ENCODE assay signal across 14 cellular contexts in the genomic region with DNA sequence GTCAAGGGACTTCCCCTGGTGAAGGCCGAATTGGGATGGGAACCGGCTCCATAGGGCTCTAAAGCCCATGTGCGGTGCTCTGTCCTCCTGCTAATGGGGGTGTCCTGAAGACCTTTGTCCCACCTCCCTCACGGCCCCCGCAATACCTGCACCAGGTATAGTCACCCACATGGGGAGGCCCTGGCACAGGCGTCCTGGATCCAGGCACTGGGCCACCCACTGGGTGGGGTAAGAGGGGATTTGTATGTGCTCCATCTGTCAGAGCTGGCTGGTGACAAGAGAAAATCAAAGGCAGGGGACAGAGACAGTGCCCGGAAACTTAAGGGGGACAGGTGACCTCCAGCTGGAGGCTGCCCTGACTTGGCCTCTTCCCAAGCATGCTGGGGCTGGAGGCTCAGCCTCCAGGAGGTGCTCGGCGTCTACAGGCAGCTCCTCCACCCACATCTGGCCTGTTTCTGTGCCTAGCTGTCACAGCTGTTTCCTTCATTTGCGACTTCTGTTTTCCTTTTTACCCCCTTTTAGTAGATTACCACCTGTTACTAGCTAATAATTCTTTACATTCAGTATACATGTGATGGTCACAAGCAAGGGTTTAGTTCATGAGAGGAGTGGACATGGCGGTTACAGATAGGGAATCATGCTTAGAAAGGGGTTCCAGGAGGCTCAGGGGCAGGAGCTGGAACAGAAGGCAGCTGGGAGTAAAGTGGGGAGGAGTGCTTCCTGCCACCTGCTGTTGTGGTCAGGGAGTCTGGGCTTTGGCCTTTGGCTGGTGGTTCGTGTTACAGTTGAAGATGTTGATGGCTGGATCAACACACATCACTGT. TPM values are rescaled to one million over a fixed set of nuclear protein-coding genes. Genes with fewer than 3 reads are reported as not detected.
A peak's percentile ranks its signal among the peaks of the same experiment; 100 is the strongest.
DNase-seq lines count a peak whose midpoint lies in the region; ATAC-seq and TF ChIP-seq lines count a peak whose summit lies in the region.
"Had no signal": no experiment of that assay in that cellular context is flagged by ENCODE, and none has a peak within 500 bp of the region (broad histone marks: within the 10 kb centered on the region; RNA-seq: fewer than 3 reads in every experiment).

No MANE protein-coding gene starts in this region.

- POLR2A ChIA-PET in OCI-LY7 (lab: Charles Lee): interaction anchor here (0.6 kb wide), 1 partner anchor 622 kb away, joined by 5 read pairs; no protein-coding TSS in a partner anchor

- no TSS peak for BruUV-seq in OCI-LY7 (replicated peaks; lab: Mats Ljungman, UMichigan)

- TF ChIP-seq CTCF in HL-60 (IDR thresholded peaks at IDR 0.05; ENCODE audit: insufficient read depth, low read length) (no peak), OCI-LY7 (conservative IDR thresholded peaks at IDR 0.05; ENCODE audit: low read length) (no peak)

- no peak for ATAC-seq in HG03342 (IDR thresholded peaks at IDR 0.05; ENCODE audit: unreplicated experiment)

- H3K4me3 ChIP-seq in HL-60 (replicated peaks; ENCODE audit: insufficient read depth, low read length) (no peak overlapping the region), OCI-LY7 (ENCODE audit: low read depth, low read length, poor library complexity, severe bottlenecking) (no peak overlapping the region)
- H3K4me3 ChIP-seq: dorsolateral prefrontal cortex, skin epidermis, thyroid gland had no signal

- no peaks in the 10 kb centered on the region for H3K9me2 ChIP-seq in OCI-LY7 (ENCODE audit: insufficient read depth, low read length)

- intact Hi-C loops in OCI-LY7 (cut with micrococcal nuclease; ENCODE audit: unreplicated experiment): no loop called here

- no peaks in the 10 kb centered on the region for H3K27me3 ChIP-seq in HL-60 (ENCODE audit: insufficient read depth, poor library complexity, severe bottlenecking)
- H3K27me3 ChIP-seq: dorsolateral prefrontal cortex, thyroid gland had no signal

- CTCF ChIA-PET in OCI-LY7 (lab: Charles Lee; ENCODE audit: unreplicated experiment): no interaction called here

- no peaks in the 10 kb centered on the region for H3K9me3 ChIP-seq in OCI-LY7 (ENCODE audit: low read length)
- H3K9me3 ChIP-seq: thyroid gland had no signal

- no peaks in the 10 kb centered on the region for H3K36me3 ChIP-seq in OCI-LY7 (ENCODE audit: insufficient read depth, low read length)
- H3K36me3 ChIP-seq: thyroid gland had no signal

- no peak overlapping the region for H2AFZ ChIP-seq in OCI-LY7 (ENCODE audit: low read length)

- H3K79me2 ChIP-seq in OCI-LY7 (ENCODE audit: insufficient read depth, low read depth, low read length): no peaks in the 10 kb centered on the region

- peak; percentile 19 for DNase-seq in Daoy (ENCODE audit: low read depth)
- DNase-seq in HL-60 (ENCODE audit: low read depth in 1 of 2, low spot score in 1 of 2): peak; percentile 1 to 9
- DNase-seq in OCI-LY7 (ENCODE audit: low spot score): peak; percentile 5
- DNase-seq in left kidney (ENCODE audit: low read depth, low spot score): peak; percentile 18
- DNase-seq in NCI-H226: no peak
- DNase-seq in SKM-1 (lab: John Stamatoyannopoulos, UW; ENCODE audit: unreplicated experiment): no peak
- DNase-seq: activated T-cell treated with anti-CD3 and anti-CD28 coated beads for 4 hours, Calu3, dorsolateral prefrontal cortex, foreskin melanocyte, kidney, thyroid gland had no signal

- no peak overlapping the region for H3K4me2 ChIP-seq in OCI-LY7 (ENCODE audit: low read length)

- peaks cover 7% of the 10 kb centered on the region for H3K4me1 ChIP-seq in OCI-LY7 (ENCODE audit: insufficient read depth, low read length, poor library complexity, severe bottlenecking)

- H3K27ac ChIP-seq in HL-60 (replicated peaks): no peak overlapping the region
- H3K27ac ChIP-seq in OCI-LY7 (ENCODE audit: low read depth, low read length, poor library complexity, severe bottlenecking): no peak overlapping the region
- H3K27ac ChIP-seq: dorsolateral prefrontal cortex, skin epidermis, thyroid gland had no signal

- no peaks in the 10 kb centered on the region for H4K20me1 ChIP-seq in OCI-LY7 (ENCODE audit: insufficient read depth, low read length)

RNA-seq across cellular contexts. Expression of a gene that starts 2.3 kb away (rescaled TPM):
- 0.77 and 1.4 TPM in 2 replicates for total RNA-seq in Daoy (2014; rRNA removed; shearing (Covaris generic))
- total RNA-seq in OCI-LY7 (2014; rRNA removed; shearing (Covaris generic)): 1.0 and 1.8 TPM in 2 replicates
- total RNA-seq in OCI-LY7 (2022): 1.1 and 1.6 TPM in 2 replicates

RNA-seq across cellular contexts. Expression of a gene that starts 31.4 kb away (rescaled TPM):
- 7.6 and 9.5 TPM in 2 replicates for total RNA-seq in Daoy (2014; rRNA removed; shearing (Covaris generic))
- 8.4 and 11.1 TPM in 2 replicates for total RNA-seq in OCI-LY7 (2014; rRNA removed; shearing (Covaris generic))
- 7.9 and 10.1 TPM in 2 replicates for total RNA-seq in OCI-LY7 (2022)

Comparison
In these comparisons a context has a peak if more than half of its experiments do, and no peak if none do; other contexts are left out.
1. DNase-seq: peak in Daoy (single experiment), HL-60 (2 of 2), OCI-LY7 (single experiment) and left kidney (single experiment); none in NCI-H226 (single experiment) and SKM-1 (single experiment).